ENCODE assay signal across 8 cellular contexts in genomic region chr17:42980766-42981397, GRCh38. TPM values are rescaled to one million over a fixed set of nuclear protein-coding genes. Genes with fewer than 3 reads are reported as not detected.
DNase-seq lines count a peak whose midpoint lies in the region; ATAC-seq and TF ChIP-seq lines count a peak whose summit lies in the region.

No MANE protein-coding gene starts in this region.

- CTCF ChIA-PET in activated naive CD4-positive, alpha-beta T cell treated with anti-CD3 and anti-CD28 coated beads, Interleukin-2, amount 10 ng/mL, durations not matched to agents 7 days and 5 days (lab: Charles Lee) = interaction anchor here (0.7 kb wide), 1 partner anchor 17 kb away, joined by 3 read pairs; the partner anchor contains the start of gene RPL27

- H3K9me3 ChIP-seq in aorta (ENCODE audit: control insufficient read depth, low read length) = no peaks in the 10 kb centered on the region

- peak; percentile 46 for ATAC-seq in GM21423 (IDR thresholded peaks at IDR 0.05; ENCODE audit: unreplicated experiment)
- peak; percentile 61 for ATAC-seq in Right ventricle myocardium superior (ENCODE audit: poor library complexity)
- ATAC-seq in aorta (ENCODE audit: low FRiP score) = peak; percentile 58

- no peaks in the 10 kb centered on the region for H3K27me3 ChIP-seq in aorta (ENCODE audit: control insufficient read depth in 1 of 2, insufficient read depth in 2 of 2, low read length in 1 of 2)

- H3K4me3 ChIP-seq in aorta (ENCODE audit: low read length in 2 of 2) = peak overlapping the region; percentile 82 to 98

- TF ChIP-seq EP300 in Ishikawa (IDR thresholded peaks at IDR 0.05; ENCODE audit: borderline replicate concordance) = no peak

- H3K4me1 ChIP-seq in aorta (ENCODE audit: control insufficient read depth in 1 of 2, insufficient read depth in 2 of 2, low read length in 2 of 2) = no peaks in the 10 kb centered on the region

- peak overlapping the region; percentile 86 for H3K4me3 Mint-ChIP-seq in activated naive CD4-positive, alpha-beta T cell treated with anti-CD3 and anti-CD28 coated beads, Interleukin-2, amount 10 ng/mL, durations not matched to agents 7 days and 5 days

- in situ Hi-C loops in SK-MEL-5 (cut with HindIII; ENCODE audit: low pct_unique_long_range_greater_than_20kb, low sequenced_read_pairs) = no loop called here

- peaks cover 42% of the 10 kb centered on the region for H3K4me1 Mint-ChIP-seq in activated naive CD4-positive, alpha-beta T cell treated with anti-CD3 and anti-CD28 coated beads, Interleukin-2, amount 10 ng/mL, durations not matched to agents 7 days and 5 days

- H3K9me3 Mint-ChIP-seq in activated naive CD4-positive, alpha-beta T cell treated with anti-CD3 and anti-CD28 coated beads, Interleukin-2, amount 10 ng/mL, durations not matched to agents 7 days and 5 days = no peaks in the 10 kb centered on the region

- H3K36me3 ChIP-seq in aorta (ENCODE audit: control insufficient read depth in 1 of 2, insufficient read depth in 2 of 2, low read length in 1 of 2) = no peaks in the 10 kb centered on the region

- peaks cover 21% of the 10 kb centered on the region for H3K36me3 Mint-ChIP-seq in activated naive CD4-positive, alpha-beta T cell treated with anti-CD3 and anti-CD28 coated beads, Interleukin-2, amount 10 ng/mL, durations not matched to agents 7 days and 5 days

- DNase-seq in COR-L47 (lab: John Stamatoyannopoulos, UW) (peak; percentile 11), SK-MEL-5 (ENCODE audit: low read depth, low spot score) (peak; percentile 57), Right ventricle myocardium superior (peak; percentile 52), posterior cingulate gyrus (peak in 8 of 10 donors; percentile 46 to 92 (median 66)), aorta (peak; percentile 59 to 78)
- peak; percentile 74 for DNase-seq in activated naive CD4-positive, alpha-beta T cell treated with anti-CD3 and anti-CD28 coated beads, Interleukin-2, amount 10 ng/mL, durations not matched to agents 7 days and 5 days

- H3K27ac Mint-ChIP-seq in activated naive CD4-positive, alpha-beta T cell treated with anti-CD3 and anti-CD28 coated beads, Interleukin-2, amount 10 ng/mL, durations not matched to agents 7 days and 5 days = peak overlapping the region; percentile 80

- peak; percentile 26; the same call in 1 of the 2 replicates for TF ChIP-seq RAD21 in Ishikawa (IDR thresholded peaks at IDR 0.05; ENCODE audit: low read depth)

- 0 to 1% methylated on average over 47 to 67 of the region's 67 CpGs for WGBS in aorta, 2 donors

- peaks cover 16% of the 10 kb centered on the region for H3K27me3 Mint-ChIP-seq in activated naive CD4-positive, alpha-beta T cell treated with anti-CD3 and anti-CD28 coated beads, Interleukin-2, amount 10 ng/mL, durations not matched to agents 7 days and 5 days

- intact Hi-C loops in Right ventricle myocardium superior (cut with DNase I) = no loop called here
- intact Hi-C loops in posterior cingulate gyrus (cut with DNase I) = no loop called here
- intact Hi-C loops in aorta (cut with DNase I) = no loop called here

- H3K27ac ChIP-seq in aorta (ENCODE audit: low read depth in 1 of 2, low read length in 2 of 2) = peak overlapping the region in 1 of 2 donors; percentile 60

TF ChIP-seq in Ishikawa, 13 proteins besides CTCF, POLR2A, EP300 and RAD21:
- TF ChIP-seq YY1 (IDR thresholded peaks at IDR 0.05; ENCODE audit: low read depth) (no peak), MAX (IDR thresholded peaks at IDR 0.05) (peak; percentile 87), TAF1 (IDR thresholded peaks at IDR 0.05; ENCODE audit: low read depth) (0 out of 2 replicates have a peak, but pooled peaks have one; percentile 34)

RNA-seq across cellular contexts. Expression of gene RUNDC1, which starts 0.5 kb away (rescaled TPM):
- total RNA-seq in SK-MEL-5 (2014; rRNA removed; shearing (Covaris generic)) = 6.2 and 7.2 TPM in 2 replicates
- 11.9 and 12.8 TPM in 2 replicates for polyA plus RNA-seq in SK-MEL-5 (2015; cell fraction: cytosol; rRNA removed)
- polyA plus RNA-seq in SK-MEL-5 (2015; cell fraction: nucleus; rRNA removed) = 7.8 and 9.6 TPM in 2 replicates
- total RNA-seq in Right ventricle myocardium superior = 10.0 TPM
- 10 to 100 TPM; 10.6 to 16.0 TPM for total RNA-seq in aorta
- 1 to 10 TPM; 2.4 to 7.3 TPM for polyA plus RNA-seq in aorta

RNA-seq across cellular contexts. Expression of gene PTGES3L, which starts 1.0 kb away (rescaled TPM):
- 0.42 TPM in 1 of 2 replicates, not detected in the other for total RNA-seq in SK-MEL-5 (2014; rRNA removed; shearing (Covaris generic))
- polyA plus RNA-seq in SK-MEL-5 (2015; cell fraction: cytosol; rRNA removed) = 0.80 TPM in 1 of 2 replicates, not detected in the other
- 1.6 and 5.4 TPM in 2 replicates for polyA plus RNA-seq in SK-MEL-5 (2015; cell fraction: nucleus; rRNA removed)
- total RNA-seq in Right ventricle myocardium superior (50.6 TPM), aorta (1 to 10 TPM; 2.5 to 6.6 TPM)
- polyA plus RNA-seq in aorta = 1 to 10 TPM; 3.2 to 5.5 TPM

RNA-seq across cellular contexts. Expression of gene AARSD1, which starts 16.6 kb away (rescaled TPM):
- total RNA-seq in SK-MEL-5 (2014; rRNA removed; shearing (Covaris generic)) = 24.3 and 26.7 TPM in 2 replicates
- polyA plus RNA-seq in SK-MEL-5 (2015; cell fraction: cytosol; rRNA removed) = 27.2 and 33.7 TPM in 2 replicates
- 84.7 and 109 TPM in 2 replicates for polyA plus RNA-seq in SK-MEL-5 (2015; cell fraction: nucleus; rRNA removed)
- total RNA-seq in Right ventricle myocardium superior (30.6 TPM), aorta (10 to 100 TPM; 38.2 to 39.0 TPM)
- 10 to 100 TPM; 30.2 to 87.0 TPM for polyA plus RNA-seq in aorta

RNA-seq across cellular contexts. Expression of gene RPL27, which starts 17.3 kb away (rescaled TPM):
- 2,384 and 3,000 TPM in 2 replicates for total RNA-seq in SK-MEL-5 (2014; rRNA removed; shearing (Covaris generic))
- 1,936 and 2,223 TPM in 2 replicates for polyA plus RNA-seq in SK-MEL-5 (2015; cell fraction: cytosol; rRNA removed)
- 471 and 485 TPM in 2 replicates for polyA plus RNA-seq in SK-MEL-5 (2015; cell fraction: nucleus; rRNA removed)
- total RNA-seq in Right ventricle myocardium superior (675 TPM), aorta (100 to 1,000 TPM; 723 to 755 TPM)
- polyA plus RNA-seq in aorta = 1,000 to 10,000 TPM; 3,011 to 6,939 TPM

RNA-seq across cellular contexts. Expression of gene IFI35, which starts 25.7 kb away (rescaled TPM):
- 55.8 and 63.1 TPM in 2 replicates for total RNA-seq in SK-MEL-5 (2014; rRNA removed; shearing (Covaris generic))
- polyA plus RNA-seq in SK-MEL-5 (2015; cell fraction: cytosol; rRNA removed) = 98.8 and 138 TPM in 2 replicates
- polyA plus RNA-seq in SK-MEL-5 (2015; cell fraction: nucleus; rRNA removed) = 76.7 and 99.3 TPM in 2 replicates
- total RNA-seq in Right ventricle myocardium superior = 14.4 TPM
- total RNA-seq in aorta = 10 to 100 TPM; 24.8 to 35.3 TPM
- polyA plus RNA-seq in aorta = 10 to 100 TPM; 34.2 to 45.2 TPM

Comparison
In these comparisons a context has a peak if more than half of its experiments do, and no peak if none do; other contexts are left out.
1. DNase-seq: peak in every context shown above with its lines; median percentile 74 in activated naive CD4-positive, alpha-beta T cell treated with anti-CD3 and anti-CD28 coated beads, Interleukin-2, amount 10 ng/mL, durations not matched to agents 7 days and 5 days; 68 in aorta; 66 in posterior cingulate gyrus; 57 in SK-MEL-5; 52 in Right ventricle myocardium superior; 11 in COR-L47.